7 cellular contexts compared by ENCODE assay signal in genomic region chr6:36609582-36609981, GRCh38. TPM values are rescaled to one million over a fixed set of nuclear protein-coding genes. Genes with fewer than 3 reads are reported as not detected.
DNase-seq lines count a peak whose midpoint lies in the region; ATAC-seq and TF ChIP-seq lines count a peak whose summit lies in the region.

No MANE protein-coding gene starts in this region.

- H3K27me3 ChIP-seq in RWPE2 (ENCODE audit: insufficient read depth, poor library complexity, severe bottlenecking) = no peaks in the 10 kb centered on the region
- H3K27me3 ChIP-seq in gastrocnemius medialis = no peaks in the 10 kb centered on the region

- H3K4me3 ChIP-seq in RWPE2 (ENCODE audit: severe bottlenecking) = no peak overlapping the region
- H3K4me3 ChIP-seq in gastrocnemius medialis = no peak overlapping the region

- ATAC-seq in RWPE2 (ENCODE audit: low read depth) (no peak), gastrocnemius medialis (no peak), GM21367 (IDR thresholded peaks at IDR 0.05; ENCODE audit: unreplicated experiment) (no peak), GM19467 (IDR thresholded peaks at IDR 0.05; ENCODE audit: unreplicated experiment) (no peak), GM21390 (IDR thresholded peaks at IDR 0.05; ENCODE audit: unreplicated experiment) (no peak)

- H3K4me1 ChIP-seq in RWPE2 (ENCODE audit: insufficient read depth, poor library complexity, severe bottlenecking) (peaks cover 37% of the 10 kb centered on the region), gastrocnemius medialis (peaks cover 34 to 50% of the 10 kb centered on the region in 2 donors)

- no peak for TF ChIP-seq CTCF in RWPE2 (IDR thresholded peaks at IDR 0.05; ENCODE audit: poor library complexity, severe bottlenecking)
- no peak for TF ChIP-seq CTCF in gastrocnemius medialis (IDR thresholded peaks at IDR 0.05 in 4 of 5, conservative IDR thresholded peaks at IDR 0.05 in 1 of 5)

- no peaks in the 10 kb centered on the region for H3K9me3 ChIP-seq in RWPE2 (ENCODE audit: severe bottlenecking)
- no peaks in the 10 kb centered on the region for H3K9me3 ChIP-seq in gastrocnemius medialis

- H3K27ac ChIP-seq in RWPE2 (ENCODE audit: poor library complexity, severe bottlenecking) (peak overlapping the region; percentile 63), epithelial cell of prostate (peak overlapping the region; percentile 83), gastrocnemius medialis (peak overlapping the region; percentile 69 to 82 (median 74))

- H3K36me3 ChIP-seq in RWPE2 (ENCODE audit: low read depth) (peaks cover 81% of the 10 kb centered on the region), gastrocnemius medialis (peaks cover 0 to 64% of the 10 kb centered on the region in 2 donors)

- intact Hi-C loops in gastrocnemius medialis (cut with DNase I; ENCODE audit: low total_unique reads) = no loop called here

- in situ Hi-C loops in gastrocnemius medialis (cut with MboI; ENCODE audit: low sequenced_read_pairs in 4 of 4) = loop anchor here in 1 of 4 donors (25.0 kb wide), 1 partner anchor 253 kb away; the partner anchor contains the start of gene PPIL1

- DNase-seq in RWPE2 (ENCODE audit: low spot score) = no peak
- no peak for DNase-seq in epithelial cell of prostate (ENCODE audit: low read depth, low spot score)
- DNase-seq in gastrocnemius medialis = no peak

- TF ChIP-seq POLR2A in GM19193 (IDR thresholded peaks at IDR 0.05; ENCODE audit: extremely low read depth, insufficient read depth, insufficient read length) (peak; percentile 36), gastrocnemius medialis (IDR thresholded peaks at IDR 0.05) (no peak)

RNA-seq across cellular contexts. Expression of gene SRSF3, which starts 15.4 kb away (rescaled TPM):
- total RNA-seq in gastrocnemius medialis = 100 to 1,000 TPM in 1 of 4 donors, 10 to 100 TPM in 3; 66.3 to 118 (median 83.2) TPM
